In genomic region chr9:76896035-76896434, GRCh38 we compare ENCODE assay signal across 18 cellular contexts. TPM values are rescaled to one million over a fixed set of nuclear protein-coding genes. Genes with fewer than 3 reads are reported as not detected.
A peak's percentile ranks its signal among the peaks of the same experiment; 100 is the strongest.
DNase-seq lines count a peak whose midpoint lies in the region; ATAC-seq and TF ChIP-seq lines count a peak whose summit lies in the region.
"Had no signal": no experiment of that assay in that cellular context is flagged by ENCODE, and none has a peak within 500 bp of the region (broad histone marks: within the 10 kb centered on the region; RNA-seq: fewer than 3 reads in every experiment).

No MANE protein-coding gene starts in this region.

- no peak for TF ChIP-seq EP300 in gastroesophageal sphincter (IDR thresholded peaks at IDR 0.05)

- H3K36me3 ChIP-seq in gastroesophageal sphincter: no peaks in the 10 kb centered on the region
- H3K36me3 ChIP-seq in muscle layer of duodenum (ENCODE audit: control insufficient read depth in 1 of 2, insufficient read depth in 2 of 2, low read length in 2 of 2): no peaks in the 10 kb centered on the region
- H3K36me3 ChIP-seq in thoracic aorta: no peaks in the 10 kb centered on the region
- no peaks in the 10 kb centered on the region for H3K36me3 ChIP-seq in H7 (replicated peaks; ENCODE audit: control insufficient read depth, insufficient read depth, low read length)

- DNase-seq in thoracic aorta (ENCODE audit: low spot score) (no peak), DMS53 (lab: John Stamatoyannopoulos, UW) (no peak), H7 (no peak)
- no peak for DNase-seq in activated CD4-positive, alpha-beta T cell treated with anti-CD3 and anti-CD28 coated beads for 48 hours
- DNase-seq: DND-41, GF-D8, GOT3, HFFc6, KBM-7, NCI-H1092, NCI-H2227 treated with DMSO at 0.1 percent for 48 hours, NCI-H524 treated with DMSO at 0.1 percent for 48 hours, RPMI8226 had no signal

- no peak for TF ChIP-seq CTCF in VCaP (conservative IDR thresholded peaks at IDR 0.05)
- no peak for TF ChIP-seq CTCF in gastroesophageal sphincter (IDR thresholded peaks at IDR 0.05)
- no peak for TF ChIP-seq CTCF in thoracic aorta (IDR thresholded peaks at IDR 0.05)

- H3K27ac ChIP-seq in VCaP (peak overlapping the region; percentile 85), gastroesophageal sphincter (peak overlapping the region; percentile 84 to 99 (median 92)), muscle layer of duodenum (ENCODE audit: low read length) (peak overlapping the region; percentile 28), thoracic aorta (peak overlapping the region; percentile 85 to 88)
- H3K27ac ChIP-seq: A549 had no signal

- no peak for ATAC-seq in gastroesophageal sphincter
- no peak for ATAC-seq in thoracic aorta (ENCODE audit: insufficient number of reproducible peaks, low FRiP score, low read depth)
- no peak for ATAC-seq in HG03139 (IDR thresholded peaks at IDR 0.05; ENCODE audit: unreplicated experiment)
- ATAC-seq: A549 had no signal

- TF ChIP-seq POLR2A in gastroesophageal sphincter (IDR thresholded peaks at IDR 0.05): no peak

- H3K27me3 ChIP-seq in gastroesophageal sphincter: no peaks in the 10 kb centered on the region
- no peaks in the 10 kb centered on the region for H3K27me3 ChIP-seq in muscle layer of duodenum (ENCODE audit: low read depth, low read length)
- H3K27me3 ChIP-seq in thoracic aorta (replicated peaks; ENCODE audit: insufficient read depth): no peaks in the 10 kb centered on the region
- H3K27me3 ChIP-seq in H7 (ENCODE audit: control insufficient read depth, insufficient read depth, low read length): no peaks in the 10 kb centered on the region

- H3K4me3 ChIP-seq in gastroesophageal sphincter: no peak overlapping the region
- no peak overlapping the region for H3K4me3 ChIP-seq in muscle layer of duodenum (ENCODE audit: low read depth in 1 of 2, low read length in 2 of 2)
- no peak overlapping the region for H3K4me3 ChIP-seq in thoracic aorta
- H3K4me3 ChIP-seq in H7 (ENCODE audit: insufficient read depth, low read depth, low read length): no peak overlapping the region
- H3K4me3 ChIP-seq: A549 had no signal

- H3K9me3 ChIP-seq in gastroesophageal sphincter (no peaks in the 10 kb centered on the region), muscle layer of duodenum (ENCODE audit: control insufficient read depth in 1 of 2, low read length in 2 of 2) (no peaks in the 10 kb centered on the region), thoracic aorta (no peaks in the 10 kb centered on the region)
- H3K9me3 ChIP-seq: A549 had no signal

- H3K4me1 ChIP-seq in gastroesophageal sphincter (peaks cover 6 to 95% (median 14%) of the 10 kb centered on the region in 3 donors), muscle layer of duodenum (ENCODE audit: control insufficient read depth in 1 of 2, insufficient read depth in 2 of 2, low read length in 2 of 2) (peaks cover 0 to 14% of the 10 kb centered on the region in 2 donors), thoracic aorta (ENCODE audit: control insufficient read depth in 1 of 2, low read depth in 2 of 2) (peaks cover 38 to 82% of the 10 kb centered on the region in 2 donors)
- H3K4me1 ChIP-seq: A549 had no signal

- WGBS in gastroesophageal sphincter (ENCODE audit: low coverage in 1 of 2), 2 donors: 60 to 81% methylated on average over 1 to 3 of the region's 3 CpGs

RNA-seq across cellular contexts. Expression of gene PRUNE2, which starts 9.9 kb away (rescaled TPM):
- total RNA-seq in gastroesophageal sphincter: 100 to 1,000 TPM; 561 to 930 (median 763) TPM
- total RNA-seq in thoracic aorta: 100 to 1,000 TPM; 360 to 420 TPM
- total RNA-seq in H7 (2014; rRNA removed; shearing (Covaris generic)): 1.7 and 3.3 TPM in 2 replicates

Comparison
In these comparisons a context has a peak if more than half of its experiments do, and no peak if none do; other contexts are left out.
1. H3K27ac ChIP-seq: peak in every context shown above with its lines; median percentile 92 in gastroesophageal sphincter; 86 in thoracic aorta; 85 in VCaP; 28 in muscle layer of duodenum.
2. RNA of gene PRUNE2, which starts 9.9 kb away (total RNA-seq): 561 to 930 TPM in gastroesophageal sphincter and 360 to 420 TPM in thoracic aorta; 1.7 to 3.3 TPM in H7; every median in the first group is over 10 times any median in the second.